Comparison of ENCODE assay signal across 19 cellular contexts in genomic region chr11:78795862-78796261, GRCh38.
DNase-seq lines count a peak whose midpoint lies in the region; FAIRE-seq and TF ChIP-seq lines count a peak whose summit lies in the region.
"Had no signal": no experiment of that assay in that cellular context is flagged by ENCODE, and none has a peak within 500 bp of the region (broad histone marks: within the 10 kb centered on the region; RNA-seq: fewer than 3 reads in every experiment).

No MANE protein-coding gene starts in this region.

- peaks cover 4% of the 10 kb centered on the region for H3K27me3 Mint-ChIP-seq in T-helper 2 cell treated with Interferon-gamma antibody and Interleukin-4, amounts not matched to agents 5 μg/mL and 100 μg/mL, for 36 hours (ENCODE audit: low read depth)

- FAIRE-seq in D721Med (lab: Jason Lieb, UNC) = no peak

- DNase-seq in DMS153 (lab: John Stamatoyannopoulos, UW) (peak; percentile 15), NCI-H187 (lab: John Stamatoyannopoulos, UW) (peak; percentile 49 to 64), RPMI8226 (peak; percentile 46), kidney tubule cell (ENCODE audit: low spot score) (peak; percentile 79), NK-92 (lab: John Stamatoyannopoulos, UW; ENCODE audit: unreplicated experiment) (no peak), D721Med (ENCODE audit: insufficient read length, low spot score) (no peak), hippocampal formation (lab: John Stamatoyannopoulos, UW) (no peak)
- no peak for DNase-seq in T-helper 2 cell treated with Interferon-gamma antibody and Interleukin-4, amounts not matched to agents 5 μg/mL and 100 μg/mL, for 36 hours (ENCODE audit: low spot score)
- DNase-seq: activated CD4-positive, alpha-beta T cell treated with anti-CD3 and anti-CD28 coated beads, Interleukin-2, amount 50 U/mL, for 48 hours; activated T-cell treated with anti-CD3 and anti-CD28 coated beads, Interleukin-2, amount 50 U/mL, for 4 hours; CD8-positive, alpha-beta memory T cell; effector CD8-positive, alpha-beta T cell; GDM1; left ventricle myocardium inferior; ovary; stimulated activated CD4-positive, alpha-beta T cell treated with anti-CD3 and anti-CD28 coated beads, Interleukin-4, amount 100 ng/mL, for 4 hours; testis had no signal

- no peaks in the 10 kb centered on the region for H3K4me1 Mint-ChIP-seq in T-helper 2 cell treated with Interferon-gamma antibody and Interleukin-4, amounts not matched to agents 5 μg/mL and 100 μg/mL, for 36 hours (ENCODE audit: low read depth)
- H3K4me1 Mint-ChIP-seq: CD8-positive, alpha-beta memory T cell had no signal

- no peak for TF ChIP-seq CTCF in D721Med (IDR thresholded peaks at IDR 0.05; ENCODE audit: insufficient read depth, missing control alignments)

- no peaks in the 10 kb centered on the region for H3K36me3 Mint-ChIP-seq in T-helper 2 cell treated with Interferon-gamma antibody and Interleukin-4, amounts not matched to agents 5 μg/mL and 100 μg/mL, for 36 hours (ENCODE audit: low read depth)
- H3K36me3 Mint-ChIP-seq: activated naive CD4-positive, alpha-beta T cell treated with anti-CD3 and anti-CD28 coated beads, Interleukin-2, amount 50 U/mL, for 72 hours; CD8-positive, alpha-beta memory T cell had no signal

- H3K9me3 Mint-ChIP-seq in T-helper 2 cell treated with Interferon-gamma antibody and Interleukin-4, amounts not matched to agents 5 μg/mL and 100 μg/mL, for 36 hours = no peaks in the 10 kb centered on the region
- H3K9me3 Mint-ChIP-seq: activated naive CD4-positive, alpha-beta T cell treated with anti-CD3 and anti-CD28 coated beads, Interleukin-2, amount 50 U/mL, for 72 hours; activated T-cell treated with anti-CD3 and anti-CD28 coated beads, Interleukin-2, amount 50 U/mL, for 4 hours; GM23338 had no signal

- no peak overlapping the region for H3K4me3 Mint-ChIP-seq in T-helper 2 cell treated with Interferon-gamma antibody and Interleukin-4, amounts not matched to agents 5 μg/mL and 100 μg/mL, for 36 hours
- H3K4me3 Mint-ChIP-seq: activated T-cell treated with anti-CD3 and anti-CD28 coated beads, Interleukin-2, amount 50 U/mL, for 4 hours; CD8-positive, alpha-beta memory T cell; GM23338 had no signal

- no peak overlapping the region for H3K27ac Mint-ChIP-seq in T-helper 2 cell treated with Interferon-gamma antibody and Interleukin-4, amounts not matched to agents 5 μg/mL and 100 μg/mL, for 36 hours
- H3K27ac Mint-ChIP-seq: activated naive CD4-positive, alpha-beta T cell treated with anti-CD3 and anti-CD28 coated beads, Interleukin-2, amount 50 U/mL, for 72 hours; GM23338 had no signal

Comparison
In these comparisons a context has a peak if more than half of its experiments do, and no peak if none do; other contexts are left out.
1. DNase-seq: peak in DMS153 (single experiment), NCI-H187 (2 of 2), RPMI8226 (single experiment) and kidney tubule cell (single experiment); none in T-helper 2 cell treated with Interferon-gamma antibody and Interleukin-4, amounts not matched to agents 5 μg/mL and 100 μg/mL, for 36 hours (single experiment), NK-92 (single experiment), D721Med (single experiment) and hippocampal formation (0 of 2).